Comparison of ENCODE assay signal across 26 cellular contexts in genomic region chr15:52960283-52960682, GRCh38.
"Had no signal": no experiment of that assay in that cellular context is flagged by ENCODE, and none has a peak within 500 bp of the region (broad histone marks: within the 10 kb centered on the region; RNA-seq: fewer than 3 reads in every experiment).

No MANE protein-coding gene starts in this region.

- H3K4me1 ChIP-seq: esophagus muscularis mucosa, foreskin keratinocyte, heart left ventricle, pancreas, psoas muscle, stomach, thyroid gland, upper lobe of left lung had no signal

- H3K27ac ChIP-seq: esophagus muscularis mucosa, foreskin keratinocyte, heart left ventricle, pancreas, psoas muscle, stomach, thyroid gland, upper lobe of left lung had no signal

- H3K36me3 ChIP-seq: esophagus muscularis mucosa, heart left ventricle, pancreas, stomach, thyroid gland, upper lobe of left lung had no signal

- DNase-seq: activated B cell treated with CpG ODN at 0.5 μM for 24 hours; activated CD8-positive, alpha-beta memory T cell treated with anti-CD3 and anti-CD28 coated beads, Interleukin-2, amount 10 ng/mL, durations not matched to agents 7 days and 5 days; activated CD8-positive, alpha-beta T cell treated with anti-CD3 and anti-CD28 coated beads, Interleukin-2, amount 10 ng/mL, durations not matched to agents 7 days and 5 days; activated naive CD4-positive, alpha-beta T cell; activated T-cell treated with anti-CD3 and anti-CD28 coated beads, Interleukin-2, amount 50 U/mL, for 72 hours; foreskin keratinocyte; heart left ventricle; hypothalamus; immature natural killer cell; kidney; left colon; midbrain; naive thymus-derived CD8-positive, alpha-beta T cell; nucleus accumbens; pancreas; psoas muscle; stimulated activated CD4-positive, alpha-beta T cell treated with anti-CD3 and anti-CD28 coated beads, Interleukin-15, amount 100 ng/mL, for 24 hours; stimulated activated CD4-positive, alpha-beta T cell treated with anti-CD3 and anti-CD28 coated beads, Interleukin-2, amount 100 ng/mL, for 24 hours; stimulated activated naive B cell treated with anti-CD40 and anti-IgM and Interleukin-4, amounts not matched to agents 10 μg/mL and 1 μg/mL and 100 μg/mL, for 72 hours; stomach; thyroid gland; upper lobe of left lung had no signal

- H3K9me3 ChIP-seq: esophagus muscularis mucosa, heart left ventricle, pancreas, psoas muscle, stomach, thyroid gland, upper lobe of left lung had no signal

- H3K4me2 ChIP-seq: smooth muscle cell had no signal

- H3K4me3 ChIP-seq: esophagus muscularis mucosa, heart left ventricle, pancreas, psoas muscle, smooth muscle cell, stomach, thyroid gland, upper lobe of left lung had no signal

- ATAC-seq: activated CD8-positive, alpha-beta memory T cell treated with anti-CD3 and anti-CD28 coated beads, Interleukin-2, amount 10 ng/mL, durations not matched to agents 7 days and 5 days; activated CD8-positive, alpha-beta T cell treated with anti-CD3 and anti-CD28 coated beads, Interleukin-2, amount 10 ng/mL, durations not matched to agents 7 days and 5 days; activated naive CD4-positive, alpha-beta T cell treated with anti-CD3 and anti-CD28 coated beads, Interleukin-2, amount 50 U/mL, for 72 hours; activated T-cell treated with anti-CD3 and anti-CD28 coated beads, Interleukin-2, amount 50 U/mL, for 72 hours; foreskin keratinocyte; heart left ventricle; left colon; naive thymus-derived CD8-positive, alpha-beta T cell; pancreas; psoas muscle; stimulated activated naive B cell treated with anti-CD40 and anti-IgM and Interleukin-4, amounts not matched to agents 10 μg/mL and 1 μg/mL and 100 μg/mL, for 72 hours had no signal

- H3K27me3 ChIP-seq: esophagus muscularis mucosa, foreskin keratinocyte, pancreas, stomach, thyroid gland, upper lobe of left lung had no signal

- FAIRE-seq: bronchial epithelial cell, kidney, pancreas had no signal
